18 cellular contexts compared by ENCODE assay signal in the genomic region with DNA sequence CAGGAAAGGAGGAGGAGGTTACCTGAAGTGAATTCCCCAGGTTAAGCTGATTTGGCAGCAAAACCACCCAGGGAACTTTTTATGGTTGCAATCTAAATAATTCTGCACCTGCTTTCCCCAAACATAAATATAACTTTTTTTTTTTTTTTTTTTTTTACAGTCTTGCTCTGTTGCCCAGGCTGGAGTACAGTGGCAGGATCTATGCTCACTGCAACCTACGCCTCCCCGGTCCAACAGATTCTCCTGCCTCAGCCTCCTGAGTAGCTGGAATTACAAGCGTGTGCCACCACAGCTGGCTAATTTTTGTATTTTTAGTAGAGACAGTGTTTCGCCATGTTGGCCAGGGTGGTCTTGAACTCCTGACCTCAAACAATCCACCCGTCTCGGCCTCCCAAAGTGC. TPM values are rescaled to one million over a fixed set of nuclear protein-coding genes. Genes with fewer than 3 reads are reported as not detected.
DNase-seq lines count a peak whose midpoint lies in the region; ATAC-seq, FAIRE-seq and TF ChIP-seq lines count a peak whose summit lies in the region.
"Had no signal": no experiment of that assay in that cellular context is flagged by ENCODE, and none has a peak within 500 bp of the region (broad histone marks: within the 10 kb centered on the region; RNA-seq: fewer than 3 reads in every experiment).

No MANE protein-coding gene starts in this region.

- TF ChIP-seq POLR2A in body of pancreas (IDR thresholded peaks at IDR 0.05) = no peak

- DNase-seq in body of pancreas (no peak), heart right ventricle (no peak), pancreas (no peak), tibial artery (no peak), DMS53 (lab: John Stamatoyannopoulos, UW) (no peak), H7 (no peak)
- DNase-seq in stimulated activated CD4-positive, alpha-beta T cell treated with anti-CD3 and anti-CD28 coated beads, Interleukin-1b, Interleukin-23, amount 100 ng/mL, for 48 hours = no peak
- DNase-seq: brain microvascular endothelial cell, DMS79, HFFc6, Karpas-422, NCI-H1048, NCI-H187, retina had no signal

- no peak for ATAC-seq in body of pancreas
- peak in 2 of 8 donors; percentile 20 to 54 for ATAC-seq in heart right ventricle
- peak in 1 of 4 donors; percentile 31 for ATAC-seq in pancreas
- ATAC-seq: activated T-helper 17 cell treated with anti-CD3 and anti-CD28 coated beads, Interleukin-2, amount 50 U/mL, for 72 hours had no signal

- 59 to 81% methylated on average over 6 of the region's 6 CpGs for WGBS in body of pancreas, 2 donors
- 52 to 56% methylated on average over 6 of the region's 6 CpGs for WGBS in heart right ventricle, 2 donors
- WGBS in pancreas, 2 donors = 64 to 67% methylated on average over 6 of the region's 6 CpGs

- H3K4me1 ChIP-seq in body of pancreas (peaks cover 16% of the 10 kb centered on the region), heart right ventricle (peaks cover 0 to 20% (median 8%) of the 10 kb centered on the region in 9 donors), pancreas (peaks cover 7 to 12% (median 9%) of the 10 kb centered on the region in 3 donors), tibial artery (peaks cover 0 to 56% (median 21%) of the 10 kb centered on the region in 4 donors)

- no peaks in the 10 kb centered on the region for H3K27me3 ChIP-seq in body of pancreas
- H3K27me3 ChIP-seq in heart right ventricle = no peaks in the 10 kb centered on the region
- no peaks in the 10 kb centered on the region for H3K27me3 ChIP-seq in pancreas
- H3K27me3 ChIP-seq in tibial artery = no peaks in the 10 kb centered on the region
- no peaks in the 10 kb centered on the region for H3K27me3 ChIP-seq in H7 (ENCODE audit: control insufficient read depth, insufficient read depth, low read length)
- H3K27me3 ChIP-seq: brain microvascular endothelial cell, neutrophil, vagina had no signal

- TF ChIP-seq CTCF in body of pancreas (IDR thresholded peaks at IDR 0.05) = no peak
- no peak for TF ChIP-seq CTCF in heart right ventricle (IDR thresholded peaks at IDR 0.05)
- TF ChIP-seq CTCF in pancreas (IDR thresholded peaks at IDR 0.05) = no peak
- TF ChIP-seq CTCF in tibial artery (IDR thresholded peaks at IDR 0.05) = no peak

- intact Hi-C loops in body of pancreas (cut with DNase I) = no loop called here
- intact Hi-C loops in heart right ventricle (cut with DNase I) = no loop called here
- intact Hi-C loops in pancreas (cut with DNase I) = no loop called here
- intact Hi-C loops in tibial artery (cut with DNase I; ENCODE audit: low total_unique reads) = no loop called here

- H3K4me3 ChIP-seq in body of pancreas (no peak overlapping the region), heart right ventricle (peak overlapping the region in 8 of 10 donors; percentile 19 to 43 (median 38)), pancreas (no peak overlapping the region), tibial artery (peak overlapping the region; percentile 61 to 64), H7 (ENCODE audit: insufficient read depth, low read depth, low read length) (no peak overlapping the region)
- H3K4me3 ChIP-seq: lung, vagina had no signal

- no peaks in the 10 kb centered on the region for H3K9me3 ChIP-seq in body of pancreas
- H3K9me3 ChIP-seq in heart right ventricle = peaks cover 0 to 17% (median 8%) of the 10 kb centered on the region in 11 donors
- no peaks in the 10 kb centered on the region for H3K9me3 ChIP-seq in pancreas
- peaks cover 0 to 8% (median 0%) of the 10 kb centered on the region in 3 donors for H3K9me3 ChIP-seq in tibial artery
- H3K9me3 ChIP-seq: neutrophil, vagina had no signal

- H3K36me3 ChIP-seq in body of pancreas (replicated peaks in 1 of 2; ENCODE audit: insufficient read depth in 1 of 2, low read depth in 2 of 2) = no peaks in the 10 kb centered on the region
- no peaks in the 10 kb centered on the region for H3K36me3 ChIP-seq in heart right ventricle
- H3K36me3 ChIP-seq in pancreas = no peaks in the 10 kb centered on the region
- H3K36me3 ChIP-seq in tibial artery = peaks cover 0 to 9% (median 0%) of the 10 kb centered on the region in 3 donors
- no peaks in the 10 kb centered on the region for H3K36me3 ChIP-seq in H7 (replicated peaks; ENCODE audit: control insufficient read depth, insufficient read depth, low read length)
- H3K36me3 ChIP-seq: brain microvascular endothelial cell, neutrophil, vagina had no signal

- H3K27ac ChIP-seq in body of pancreas (peak overlapping the region; percentile 74 to 83 (median 78)), heart right ventricle (peak overlapping the region in 9 of 10 donors; percentile 2 to 88 (median 82)), pancreas (peak overlapping the region; percentile 19 to 87 (median 53)), tibial artery (peak overlapping the region; percentile 86 to 88)
- H3K27ac ChIP-seq: brain microvascular endothelial cell, neutrophil, vagina had no signal

- FAIRE-seq in pancreas (lab: Jason Lieb, UNC) = no peak

RNA-seq across cellular contexts. Expression of a gene that starts 16.1 kb away (rescaled TPM):
- total RNA-seq in body of pancreas (100 to 1,000 TPM in 1 of 2 donors, 10 to 100 TPM in 1; 63.3 to 139 TPM), heart right ventricle (100 to 1,000 TPM; 381 to 525 (median 432) TPM), pancreas (100 to 1,000 TPM in 3 of 6 donors, 10 to 100 TPM in 3; 78.4 to 205 (median 98.7) TPM)
- polyA plus RNA-seq in heart right ventricle (100 to 1,000 TPM in 1 of 2 donors, 10 to 100 TPM in 1; 81.8 to 101 TPM), pancreas (10 to 100 TPM; 33.2 to 50.3 TPM)
- 67.6 and 71.1 TPM in 2 replicates for total RNA-seq in H7 (2014; rRNA removed; shearing (Covaris generic))

Comparison
In these comparisons a context has a peak if more than half of its experiments do, and no peak if none do; other contexts are left out.
1. H3K4me3 ChIP-seq: peak in heart right ventricle (8 of 10) and tibial artery (2 of 2); none in body of pancreas (0 of 2), pancreas (0 of 4) and H7 (single experiment).
2. Peak in every context shown above with its lines, with median percentiles within 50 percentile points of each other: H3K27ac ChIP-seq.